1 cellular context compared by ENCODE assay signal in the genomic region with DNA sequence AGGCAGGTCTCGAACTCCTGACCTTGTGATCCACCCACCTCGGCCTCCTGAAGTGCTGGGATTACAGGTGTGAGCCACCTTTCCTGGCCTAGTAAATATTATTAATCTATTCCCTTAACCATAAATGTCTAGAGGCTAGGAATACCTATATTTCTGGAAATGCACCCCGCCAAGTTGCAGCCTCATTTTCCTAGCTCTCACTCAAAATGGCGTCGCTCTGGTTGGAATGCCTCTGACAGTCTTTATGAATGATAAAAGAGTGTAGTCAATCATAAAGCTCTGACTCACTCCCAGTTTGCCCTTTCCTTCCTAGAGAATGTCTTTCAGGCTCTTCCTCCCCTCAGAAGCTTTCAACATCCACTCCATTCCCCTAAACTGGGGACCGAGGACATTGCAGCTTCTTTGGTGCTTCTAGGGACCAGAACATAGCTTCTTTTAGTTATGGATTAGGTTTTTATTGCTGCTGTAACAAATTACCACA.
TF ChIP-seq lines count a peak whose summit lies in the region.

No MANE protein-coding gene starts in this region.

TF ChIP-seq in H1, 55 proteins besides CTCF, POLR2A, EP300 and RAD21:
- no peak for TF ChIP-seq SIX5 (IDR thresholded peaks at IDR 0.05; ENCODE audit: low read depth, low read length)
- no peak for TF ChIP-seq NANOG (IDR thresholded peaks at IDR 0.05; ENCODE audit: insufficient read depth, low read depth, low read length, poor library complexity, severe bottlenecking)
- no peak for TF ChIP-seq GTF2F1 (IDR thresholded peaks at IDR 0.05; ENCODE audit: borderline replicate concordance, low read depth, low read length)
- TF ChIP-seq, protein P1, sequence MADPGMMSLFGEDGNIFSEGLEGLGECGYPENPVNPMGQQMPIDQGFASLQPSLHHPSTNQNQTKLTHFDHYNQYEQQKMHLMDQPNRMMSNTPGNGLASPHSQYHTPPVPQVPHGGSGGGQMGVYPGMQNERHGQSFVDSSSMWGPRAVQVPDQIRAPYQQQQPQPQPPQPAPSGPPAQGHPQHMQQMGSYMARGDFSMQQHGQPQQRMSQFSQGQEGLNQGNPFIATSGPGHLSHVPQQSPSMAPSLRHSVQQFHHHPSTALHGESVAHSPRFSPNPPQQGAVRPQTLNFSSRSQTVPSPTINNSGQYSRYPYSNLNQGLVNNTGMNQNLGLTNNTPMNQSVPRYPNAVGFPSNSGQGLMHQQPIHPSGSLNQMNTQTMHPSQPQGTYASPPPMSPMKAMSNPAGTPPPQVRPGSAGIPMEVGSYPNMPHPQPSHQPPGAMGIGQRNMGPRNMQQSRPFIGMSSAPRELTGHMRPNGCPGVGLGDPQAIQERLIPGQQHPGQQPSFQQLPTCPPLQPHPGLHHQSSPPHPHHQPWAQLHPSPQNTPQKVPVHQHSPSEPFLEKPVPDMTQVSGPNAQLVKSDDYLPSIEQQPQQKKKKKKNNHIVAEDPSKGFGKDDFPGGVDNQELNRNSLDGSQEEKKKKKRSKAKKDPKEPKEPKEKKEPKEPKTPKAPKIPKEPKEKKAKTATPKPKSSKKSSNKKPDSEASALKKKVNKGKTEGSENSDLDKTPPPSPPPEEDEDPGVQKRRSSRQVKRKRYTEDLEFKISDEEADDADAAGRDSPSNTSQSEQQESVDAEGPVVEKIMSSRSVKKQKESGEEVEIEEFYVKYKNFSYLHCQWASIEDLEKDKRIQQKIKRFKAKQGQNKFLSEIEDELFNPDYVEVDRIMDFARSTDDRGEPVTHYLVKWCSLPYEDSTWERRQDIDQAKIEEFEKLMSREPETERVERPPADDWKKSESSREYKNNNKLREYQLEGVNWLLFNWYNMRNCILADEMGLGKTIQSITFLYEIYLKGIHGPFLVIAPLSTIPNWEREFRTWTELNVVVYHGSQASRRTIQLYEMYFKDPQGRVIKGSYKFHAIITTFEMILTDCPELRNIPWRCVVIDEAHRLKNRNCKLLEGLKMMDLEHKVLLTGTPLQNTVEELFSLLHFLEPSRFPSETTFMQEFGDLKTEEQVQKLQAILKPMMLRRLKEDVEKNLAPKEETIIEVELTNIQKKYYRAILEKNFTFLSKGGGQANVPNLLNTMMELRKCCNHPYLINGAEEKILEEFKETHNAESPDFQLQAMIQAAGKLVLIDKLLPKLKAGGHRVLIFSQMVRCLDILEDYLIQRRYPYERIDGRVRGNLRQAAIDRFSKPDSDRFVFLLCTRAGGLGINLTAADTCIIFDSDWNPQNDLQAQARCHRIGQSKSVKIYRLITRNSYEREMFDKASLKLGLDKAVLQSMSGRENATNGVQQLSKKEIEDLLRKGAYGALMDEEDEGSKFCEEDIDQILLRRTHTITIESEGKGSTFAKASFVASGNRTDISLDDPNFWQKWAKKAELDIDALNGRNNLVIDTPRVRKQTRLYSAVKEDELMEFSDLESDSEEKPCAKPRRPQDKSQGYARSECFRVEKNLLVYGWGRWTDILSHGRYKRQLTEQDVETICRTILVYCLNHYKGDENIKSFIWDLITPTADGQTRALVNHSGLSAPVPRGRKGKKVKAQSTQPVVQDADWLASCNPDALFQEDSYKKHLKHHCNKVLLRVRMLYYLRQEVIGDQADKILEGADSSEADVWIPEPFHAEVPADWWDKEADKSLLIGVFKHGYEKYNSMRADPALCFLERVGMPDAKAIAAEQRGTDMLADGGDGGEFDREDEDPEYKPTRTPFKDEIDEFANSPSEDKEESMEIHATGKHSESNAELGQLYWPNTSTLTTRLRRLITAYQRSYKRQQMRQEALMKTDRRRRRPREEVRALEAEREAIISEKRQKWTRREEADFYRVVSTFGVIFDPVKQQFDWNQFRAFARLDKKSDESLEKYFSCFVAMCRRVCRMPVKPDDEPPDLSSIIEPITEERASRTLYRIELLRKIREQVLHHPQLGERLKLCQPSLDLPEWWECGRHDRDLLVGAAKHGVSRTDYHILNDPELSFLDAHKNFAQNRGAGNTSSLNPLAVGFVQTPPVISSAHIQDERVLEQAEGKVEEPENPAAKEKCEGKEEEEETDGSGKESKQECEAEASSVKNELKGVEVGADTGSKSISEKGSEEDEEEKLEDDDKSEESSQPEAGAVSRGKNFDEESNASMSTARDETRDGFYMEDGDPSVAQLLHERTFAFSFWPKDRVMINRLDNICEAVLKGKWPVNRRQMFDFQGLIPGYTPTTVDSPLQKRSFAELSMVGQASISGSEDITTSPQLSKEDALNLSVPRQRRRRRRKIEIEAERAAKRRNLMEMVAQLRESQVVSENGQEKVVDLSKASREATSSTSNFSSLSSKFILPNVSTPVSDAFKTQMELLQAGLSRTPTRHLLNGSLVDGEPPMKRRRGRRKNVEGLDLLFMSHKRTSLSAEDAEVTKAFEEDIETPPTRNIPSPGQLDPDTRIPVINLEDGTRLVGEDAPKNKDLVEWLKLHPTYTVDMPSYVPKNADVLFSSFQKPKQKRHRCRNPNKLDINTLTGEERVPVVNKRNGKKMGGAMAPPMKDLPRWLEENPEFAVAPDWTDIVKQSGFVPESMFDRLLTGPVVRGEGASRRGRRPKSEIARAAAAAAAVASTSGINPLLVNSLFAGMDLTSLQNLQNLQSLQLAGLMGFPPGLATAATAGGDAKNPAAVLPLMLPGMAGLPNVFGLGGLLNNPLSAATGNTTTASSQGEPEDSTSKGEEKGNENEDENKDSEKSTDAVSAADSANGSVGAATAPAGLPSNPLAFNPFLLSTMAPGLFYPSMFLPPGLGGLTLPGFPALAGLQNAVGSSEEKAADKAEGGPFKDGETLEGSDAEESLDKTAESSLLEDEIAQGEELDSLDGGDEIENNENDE (IDR thresholded peaks at IDR 0.05; ENCODE audit: insufficient replicate concordance, low read length), result no peak
- no peak for TF ChIP-seq POU5F1 (IDR thresholded peaks at IDR 0.05; ENCODE audit: low read depth, low read length)
- no peak for TF ChIP-seq FOSL1 (IDR thresholded peaks at IDR 0.05; ENCODE audit: insufficient read depth, low read depth, low read length)
- TF ChIP-seq EGR1 (IDR thresholded peaks at IDR 0.05; ENCODE audit: borderline replicate concordance, low read depth, low read length), result no peak
- TF ChIP-seq KDM1A (IDR thresholded peaks at IDR 0.05; ENCODE audit: borderline replicate concordance, low read length), result no peak
- TF ChIP-seq RNF2 (IDR thresholded peaks at IDR 0.05; ENCODE audit: borderline replicate concordance, low read depth, low read length, missing control alignments, poor library complexity, severe bottlenecking), result no peak
- no peak for TF ChIP-seq E2F6 (IDR thresholded peaks at IDR 0.05)
- TF ChIP-seq, protein P2, sequence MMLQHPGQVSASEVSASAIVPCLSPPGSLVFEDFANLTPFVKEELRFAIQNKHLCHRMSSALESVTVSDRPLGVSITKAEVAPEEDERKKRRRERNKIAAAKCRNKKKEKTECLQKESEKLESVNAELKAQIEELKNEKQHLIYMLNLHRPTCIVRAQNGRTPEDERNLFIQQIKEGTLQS (IDR thresholded peaks at IDR 0.05; ENCODE audit: insufficient read depth, low read depth, low read length), result no peak
TF ChIP-seq in H1: peak in this region for 0.
